In genomic region chr11:10805741-10806140, GRCh38 we compare ENCODE assay signal across 1 cellular context.
TF ChIP-seq lines count a peak whose summit lies in the region.

No MANE protein-coding gene starts in this region.

TF ChIP-seq in endothelial cell of umbilical vein, 7 proteins besides CTCF, POLR2A, EP300 and RAD21 (continued from another document):
- TF ChIP-seq MYC (IDR thresholded peaks at IDR 0.05; ENCODE audit: low read depth, low read length) = no peak
- TF ChIP-seq POLR2AphosphoS5 (IDR thresholded peaks at IDR 0.05; ENCODE audit: insufficient read depth, low read depth, low read length) = no peak
- no peak for TF ChIP-seq JUN (IDR thresholded peaks at IDR 0.05; ENCODE audit: borderline replicate concordance, insufficient read depth, insufficient read length, low read depth)
- TF ChIP-seq, protein P1, sequence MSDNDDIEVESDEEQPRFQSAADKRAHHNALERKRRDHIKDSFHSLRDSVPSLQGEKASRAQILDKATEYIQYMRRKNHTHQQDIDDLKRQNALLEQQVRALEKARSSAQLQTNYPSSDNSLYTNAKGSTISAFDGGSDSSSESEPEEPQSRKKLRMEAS (IDR thresholded peaks at IDR 0.05; ENCODE audit: insufficient read depth, insufficient read length) = no peak
- no peak for TF ChIP-seq EZH2 (IDR thresholded peaks at IDR 0.05; ENCODE audit: borderline replicate concordance, low read depth, low read length, severe bottlenecking)
TF ChIP-seq in endothelial cell of umbilical vein: peak in this region for 0.
